31 cellular contexts compared by ENCODE assay signal in the genomic region with DNA sequence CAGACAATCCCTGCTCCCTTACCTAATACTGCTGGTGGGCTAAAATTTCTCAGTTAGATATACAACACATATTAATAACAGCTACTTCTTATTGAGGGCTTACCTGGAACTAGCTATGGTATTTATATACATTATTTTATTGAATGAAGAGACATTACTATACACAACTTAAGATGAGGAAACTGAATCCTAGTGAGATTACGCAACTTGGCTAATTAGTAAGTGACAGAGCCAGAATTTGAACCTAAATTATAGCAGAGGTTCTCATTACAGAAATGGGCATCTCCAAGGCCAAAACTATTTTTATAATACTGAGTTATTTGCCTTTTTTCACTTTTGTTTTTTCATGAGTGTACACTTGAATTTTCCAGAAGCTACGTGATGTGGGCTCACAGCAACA.
"Had no signal": no experiment of that assay in that cellular context is flagged by ENCODE, and none has a peak within 500 bp of the region (broad histone marks: within the 10 kb centered on the region; RNA-seq: fewer than 3 reads in every experiment).

No MANE protein-coding gene starts in this region.

- H3K27me3 ChIP-seq: ascending aorta, body of pancreas, Peyer's patch, SJCRH30 had no signal

- H3K9me3 ChIP-seq: ascending aorta, body of pancreas, Peyer's patch, SJCRH30, SK-N-SH had no signal

- FAIRE-seq: bronchial epithelial cell had no signal

- H3K9me3 Mint-ChIP-seq: activated B cell treated with CpG ODN at 0.5 μM for 24 hours; activated CD4-positive, alpha-beta T cell treated with anti-CD3 and anti-CD28 coated beads, Interleukin-2, amount 10 ng/mL, durations not matched to agents 24 days and 14 days; activated naive CD4-positive, alpha-beta T cell treated with anti-CD3 and anti-CD28 coated beads, Interleukin-2, amount 50 U/mL, for 72 hours; activated naive CD8-positive, alpha-beta T cell treated with anti-CD3 and anti-CD28 coated beads, Interleukin-2, amount 50 U/mL, for 24 hours; activated T-cell treated with anti-CD3 and anti-CD28 coated beads, Interleukin-2, amount 50 U/mL, for 24 hours; T-helper 1 cell treated with Interleukin-12 subunit alpha and Interleukin-12 subunit beta and Interleukin-4 antibody, amounts not matched to agents 30 μg/mL and 1 μg/mL, for 36 hours had no signal

- DNase-seq: activated B cell treated with CpG ODN at 0.5 μM for 24 hours; activated CD4-positive, alpha-beta T cell treated with anti-CD3 and anti-CD28 coated beads for 1 hour; activated CD4-positive, alpha-beta T cell treated with anti-CD3 and anti-CD28 coated beads, Interleukin-2, amount 10 ng/mL, durations not matched to agents 24 days and 14 days; activated CD4-positive, alpha-beta T cell treated with anti-CD3 and anti-CD28 coated beads, Interleukin-2, amount 50 U/mL, for 48 hours; activated CD8-positive, alpha-beta memory T cell treated with anti-CD3 and anti-CD28 coated beads, Interleukin-2, amount 10 ng/mL, durations not matched to agents 7 days and 5 days; activated effector memory CD4-positive, alpha-beta T cell treated with anti-CD3 and anti-CD28 coated beads, Interleukin-2, amount 50 U/mL, for 16 hours; activated naive CD4-positive, alpha-beta T cell treated with Interleukin-2 at 50 U/mL for 16 hours; activated naive CD8-positive, alpha-beta T cell treated with anti-CD3 and anti-CD28 coated beads, Interleukin-2, amount 50 U/mL, for 24 hours; activated T-cell treated with anti-CD3 and anti-CD28 coated beads, Interleukin-2, amount 50 U/mL, for 24 hours; amniotic stem cell; body of pancreas; central memory CD4-positive, alpha-beta T cell; NCI-H1092; NCI-H1417; NCI-H1930; NCI-H2171; NCI-H226; NCI-H526; NCI-H82; OCI-M1; Peyer's patch; Right ventricle myocardium superior; SJCRH30; SK-N-SH had no signal

- H3K4me2 ChIP-seq: KMS-11, SK-N-SH had no signal

- H3K4me1 Mint-ChIP-seq: activated B cell treated with CpG ODN at 0.5 μM for 24 hours; activated CD4-positive, alpha-beta T cell treated with anti-CD3 and anti-CD28 coated beads, Interleukin-2, amount 10 ng/mL, durations not matched to agents 24 days and 14 days; activated CD8-positive, alpha-beta memory T cell treated with anti-CD3 and anti-CD28 coated beads, Interleukin-2, amount 10 ng/mL, durations not matched to agents 7 days and 5 days; activated naive CD8-positive, alpha-beta T cell treated with anti-CD3 and anti-CD28 coated beads, Interleukin-2, amount 50 U/mL, for 24 hours had no signal

- ATAC-seq: activated CD8-positive, alpha-beta memory T cell treated with anti-CD3 and anti-CD28 coated beads, Interleukin-2, amount 10 ng/mL, durations not matched to agents 7 days and 5 days; activated naive CD4-positive, alpha-beta T cell treated with anti-CD3 and anti-CD28 coated beads, Interleukin-2, amount 50 U/mL, for 72 hours; activated naive CD8-positive, alpha-beta T cell treated with anti-CD3 and anti-CD28 coated beads, Interleukin-2, amount 50 U/mL, for 24 hours; body of pancreas had no signal

- H3K4me3 ChIP-seq: ascending aorta, body of pancreas, coronary artery, Peyer's patch, SJCRH30 had no signal

- H3K27ac ChIP-seq: ascending aorta, body of pancreas, coronary artery, KMS-11, Peyer's patch, RWPE1, SJCRH30 had no signal

- H3K36me3 Mint-ChIP-seq: activated CD8-positive, alpha-beta memory T cell treated with anti-CD3 and anti-CD28 coated beads, Interleukin-2, amount 10 ng/mL, durations not matched to agents 7 days and 5 days; activated naive CD4-positive, alpha-beta T cell treated with anti-CD3 and anti-CD28 coated beads, Interleukin-2, amount 50 U/mL, for 72 hours had no signal

- H3K4me3 Mint-ChIP-seq: activated B cell treated with CpG ODN at 0.5 μM for 24 hours; activated CD4-positive, alpha-beta T cell treated with anti-CD3 and anti-CD28 coated beads, Interleukin-2, amount 10 ng/mL, durations not matched to agents 24 days and 14 days; activated CD8-positive, alpha-beta memory T cell treated with anti-CD3 and anti-CD28 coated beads, Interleukin-2, amount 10 ng/mL, durations not matched to agents 7 days and 5 days; activated naive CD8-positive, alpha-beta T cell treated with anti-CD3 and anti-CD28 coated beads, Interleukin-2, amount 50 U/mL, for 24 hours; activated T-cell treated with anti-CD3 and anti-CD28 coated beads, Interleukin-2, amount 50 U/mL, for 24 hours; T-helper 1 cell treated with Interleukin-12 subunit alpha and Interleukin-12 subunit beta and Interleukin-4 antibody, amounts not matched to agents 30 μg/mL and 1 μg/mL, for 36 hours had no signal

- H3K36me3 ChIP-seq: ascending aorta, Peyer's patch, SJCRH30 had no signal

- H3K27ac Mint-ChIP-seq: activated B cell treated with CpG ODN at 0.5 μM for 24 hours; activated CD4-positive, alpha-beta T cell treated with anti-CD3 and anti-CD28 coated beads, Interleukin-2, amount 10 ng/mL, durations not matched to agents 24 days and 14 days; activated CD8-positive, alpha-beta memory T cell treated with anti-CD3 and anti-CD28 coated beads, Interleukin-2, amount 10 ng/mL, durations not matched to agents 7 days and 5 days; activated naive CD4-positive, alpha-beta T cell treated with anti-CD3 and anti-CD28 coated beads, Interleukin-2, amount 50 U/mL, for 72 hours; activated naive CD8-positive, alpha-beta T cell treated with anti-CD3 and anti-CD28 coated beads, Interleukin-2, amount 50 U/mL, for 24 hours; activated T-cell treated with anti-CD3 and anti-CD28 coated beads, Interleukin-2, amount 50 U/mL, for 24 hours; T-helper 1 cell treated with Interleukin-12 subunit alpha and Interleukin-12 subunit beta and Interleukin-4 antibody, amounts not matched to agents 30 μg/mL and 1 μg/mL, for 36 hours had no signal

- H3K4me1 ChIP-seq: ascending aorta, body of pancreas, Peyer's patch, SJCRH30 had no signal

- H3K9ac ChIP-seq: KMS-11, SK-N-SH had no signal
